33 cellular contexts compared by ENCODE assay signal in the genomic region with DNA sequence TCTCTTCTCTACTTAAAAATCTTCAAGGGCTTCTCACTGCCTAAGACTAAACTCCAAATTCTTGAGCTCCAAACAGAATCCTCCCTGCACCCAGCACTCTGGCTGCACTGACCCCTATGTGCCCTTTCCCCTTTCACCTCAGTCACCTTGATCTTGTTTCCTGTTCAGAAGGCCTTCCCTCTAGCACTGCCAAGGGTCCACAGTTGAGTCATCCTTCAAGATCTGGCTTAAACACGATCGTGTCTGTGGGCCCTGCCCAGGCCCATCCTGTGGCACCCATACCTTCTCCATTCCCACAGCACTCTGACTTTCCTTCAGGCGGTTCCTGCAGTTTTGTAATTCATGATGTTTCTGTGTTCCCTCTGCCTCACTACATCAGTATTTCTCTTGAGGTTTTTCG.
"Had no signal": no experiment of that assay in that cellular context is flagged by ENCODE, and none has a peak within 500 bp of the region (broad histone marks: within the 10 kb centered on the region; RNA-seq: fewer than 3 reads in every experiment).

No MANE protein-coding gene starts in this region.

- DNase-seq: activated CD4-positive, alpha-beta T cell treated with anti-CD3 and anti-CD28 coated beads for 36 hours; activated CD4-positive, CD25-positive, alpha-beta regulatory T cell; activated CD8-positive, alpha-beta memory T cell treated with anti-CD3 and anti-CD28 coated beads, Interleukin-2, amount 10 ng/mL, durations not matched to agents 7 days and 5 days; activated CD8-positive, alpha-beta T cell treated with anti-CD3 and anti-CD28 coated beads, Interleukin-2, amount 10 ng/mL, durations not matched to agents 7 days and 5 days; activated naive CD8-positive, alpha-beta T cell treated with anti-CD3 and anti-CD28 coated beads, Interleukin-2, amount 50 U/mL, for 24 hours; activated T-cell treated with anti-CD3 and anti-CD28 coated beads, Interleukin-2, amount 50 U/mL, for 48 hours; amygdala; central memory CD4-positive, alpha-beta T cell; endodermal cell; head of caudate nucleus; hippocampal formation; immature natural killer cell; kidney; lower lobe of right lung; mesendoderm; mucosa of descending colon; ovary; stimulated activated CD4-positive, alpha-beta T cell treated with anti-CD3 and anti-CD28 coated beads, Interleukin-1b, Interleukin-23, amount 100 ng/mL, for 48 hours; stimulated activated CD4-positive, alpha-beta T cell treated with anti-CD3 and anti-CD28 coated beads, Interleukin-4, amount 100 ng/mL, for 4 hours; stimulated activated CD8-positive, alpha-beta memory T cell treated with anti-CD3 and anti-CD28 coated beads, Interleukin-4, amount 100 ng/mL, for 48 hours; stomach; T-helper 2 cell; thyroid gland; upper lobe of left lung had no signal

- H3K4me3 ChIP-seq: breast epithelium, lower lobe of right lung, mucosa of descending colon, ovary, prostate gland, smooth muscle cell, stomach, thyroid gland, upper lobe of left lung, vagina had no signal

- H3K27me3 ChIP-seq: breast epithelium, neutrophil, ovary, stomach, thyroid gland, upper lobe of left lung, vagina had no signal

- H3K4me1 ChIP-seq: breast epithelium, lower lobe of right lung had no signal

- H3K36me3 Mint-ChIP-seq: activated CD8-positive, alpha-beta memory T cell treated with anti-CD3 and anti-CD28 coated beads, Interleukin-2, amount 10 ng/mL, durations not matched to agents 7 days and 5 days; activated naive CD4-positive, alpha-beta T cell treated with anti-CD3 and anti-CD28 coated beads, Interleukin-2, amount 50 U/mL, for 24 hours; immature natural killer cell; natural killer cell treated with Interleukin-12 subunit alpha and Interleukin-12 subunit beta and Interleukin-15 and Interleukin-18, amount 100 ng/mL, for 72 hours; stimulated activated memory B cell treated with anti-CD40 and anti-IgM and Interleukin-4, amounts not matched to agents 10 μg/mL and 1 μg/mL and 100 μg/mL, for 72 hours had no signal

- H3K4me3 Mint-ChIP-seq: activated CD4-positive, alpha-beta T cell treated with anti-CD3 and anti-CD28 coated beads for 36 hours; activated CD8-positive, alpha-beta memory T cell treated with anti-CD3 and anti-CD28 coated beads, Interleukin-2, amount 10 ng/mL, durations not matched to agents 7 days and 5 days; activated CD8-positive, alpha-beta T cell treated with anti-CD3 and anti-CD28 coated beads, Interleukin-2, amount 10 ng/mL, durations not matched to agents 7 days and 5 days; activated naive CD4-positive, alpha-beta T cell treated with anti-CD3 and anti-CD28 coated beads, Interleukin-2, amount 50 U/mL, for 24 hours; activated naive CD8-positive, alpha-beta T cell treated with anti-CD3 and anti-CD28 coated beads, Interleukin-2, amount 50 U/mL, for 24 hours; endodermal cell; immature natural killer cell; natural killer cell treated with Interleukin-12 subunit alpha and Interleukin-12 subunit beta and Interleukin-15 and Interleukin-18, amount 100 ng/mL, for 72 hours; stimulated activated memory B cell treated with anti-CD40 and anti-IgM and Interleukin-4, amounts not matched to agents 10 μg/mL and 1 μg/mL and 100 μg/mL, for 72 hours had no signal

- H3K27ac Mint-ChIP-seq: activated CD4-positive, alpha-beta T cell treated with anti-CD3 and anti-CD28 coated beads for 36 hours; activated CD8-positive, alpha-beta memory T cell treated with anti-CD3 and anti-CD28 coated beads, Interleukin-2, amount 10 ng/mL, durations not matched to agents 7 days and 5 days; activated CD8-positive, alpha-beta T cell treated with anti-CD3 and anti-CD28 coated beads, Interleukin-2, amount 10 ng/mL, durations not matched to agents 7 days and 5 days; activated naive CD4-positive, alpha-beta T cell treated with anti-CD3 and anti-CD28 coated beads, Interleukin-2, amount 50 U/mL, for 24 hours; activated naive CD8-positive, alpha-beta T cell treated with anti-CD3 and anti-CD28 coated beads, Interleukin-2, amount 50 U/mL, for 24 hours; activated T-helper 2 cell treated with anti-CD3 and anti-CD28 coated beads, Interferon-gamma antibody, Interleukin-2, Interleukin-4, amounts not matched to agents 10 μg/mL and 5 μg/mL and 100 μg/mL, durations not matched to agents 14 hours and 24 hours and 36 hours; endodermal cell; immature natural killer cell; natural killer cell treated with Interleukin-12 subunit alpha and Interleukin-12 subunit beta and Interleukin-15 and Interleukin-18, amount 100 ng/mL, for 72 hours; stimulated activated memory B cell treated with anti-CD40 and anti-IgM and Interleukin-4, amounts not matched to agents 10 μg/mL and 1 μg/mL and 100 μg/mL, for 72 hours had no signal

- H3K9me3 Mint-ChIP-seq: activated naive CD4-positive, alpha-beta T cell treated with anti-CD3 and anti-CD28 coated beads, Interleukin-2, amount 50 U/mL, for 24 hours; activated naive CD8-positive, alpha-beta T cell treated with anti-CD3 and anti-CD28 coated beads, Interleukin-2, amount 50 U/mL, for 24 hours; activated T-helper 2 cell treated with anti-CD3 and anti-CD28 coated beads, Interferon-gamma antibody, Interleukin-2, Interleukin-4, amounts not matched to agents 10 μg/mL and 5 μg/mL and 100 μg/mL, durations not matched to agents 14 hours and 24 hours and 36 hours; immature natural killer cell; natural killer cell treated with Interleukin-12 subunit alpha and Interleukin-12 subunit beta and Interleukin-15 and Interleukin-18, amount 100 ng/mL, for 72 hours; stimulated activated memory B cell treated with anti-CD40 and anti-IgM and Interleukin-4, amounts not matched to agents 10 μg/mL and 1 μg/mL and 100 μg/mL, for 72 hours had no signal

- H3K36me3 ChIP-seq: breast epithelium, lower lobe of right lung, neutrophil, ovary, prostate gland, stomach, thyroid gland, upper lobe of left lung, vagina had no signal

- H3K9me3 ChIP-seq: breast epithelium, lower lobe of right lung, mucosa of descending colon, neutrophil, ovary, prostate gland, stomach, thyroid gland, upper lobe of left lung, vagina had no signal

- ATAC-seq: activated CD4-positive, alpha-beta T cell treated with anti-CD3 and anti-CD28 coated beads for 36 hours; activated CD8-positive, alpha-beta memory T cell treated with anti-CD3 and anti-CD28 coated beads, Interleukin-2, amount 10 ng/mL, durations not matched to agents 7 days and 5 days; activated CD8-positive, alpha-beta T cell treated with anti-CD3 and anti-CD28 coated beads, Interleukin-2, amount 10 ng/mL, durations not matched to agents 7 days and 5 days; activated naive CD8-positive, alpha-beta T cell treated with anti-CD3 and anti-CD28 coated beads, Interleukin-2, amount 50 U/mL, for 24 hours; lower lobe of right lung; mucosa of descending colon; natural killer cell treated with Interleukin-12 subunit alpha and Interleukin-12 subunit beta and Interleukin-15 and Interleukin-18, amount 100 ng/mL, for 72 hours; stimulated activated memory B cell treated with anti-CD40 and anti-IgM and Interleukin-4, amounts not matched to agents 10 μg/mL and 1 μg/mL and 100 μg/mL, for 72 hours had no signal

- H3K27ac ChIP-seq: breast epithelium, lower lobe of right lung, neutrophil, ovary, prostate gland, stomach, thyroid gland, upper lobe of left lung, vagina had no signal

- H3K4me1 Mint-ChIP-seq: activated CD4-positive, alpha-beta T cell treated with anti-CD3 and anti-CD28 coated beads for 36 hours; activated CD8-positive, alpha-beta memory T cell treated with anti-CD3 and anti-CD28 coated beads, Interleukin-2, amount 10 ng/mL, durations not matched to agents 7 days and 5 days; activated naive CD4-positive, alpha-beta T cell treated with anti-CD3 and anti-CD28 coated beads, Interleukin-2, amount 50 U/mL, for 24 hours; activated naive CD8-positive, alpha-beta T cell treated with anti-CD3 and anti-CD28 coated beads, Interleukin-2, amount 50 U/mL, for 24 hours; stimulated activated memory B cell treated with anti-CD40 and anti-IgM and Interleukin-4, amounts not matched to agents 10 μg/mL and 1 μg/mL and 100 μg/mL, for 72 hours had no signal
